Comparison of ENCODE assay signal across 3 cellular contexts in genomic region chr11:24890426-24890825, GRCh38.
"Had no signal": no experiment of that assay in that cellular context is flagged by ENCODE, and none has a peak within 500 bp of the region (broad histone marks: within the 10 kb centered on the region; RNA-seq: fewer than 3 reads in every experiment).

No MANE protein-coding gene starts in this region.

- ATAC-seq: GM12878 had no signal

- DNase-seq: GDM1, GF-D8 had no signal

- H3K4me3 ChIP-seq: GM12878 had no signal
